Comparison of ENCODE assay signal across 8 cellular contexts in the genomic region with DNA sequence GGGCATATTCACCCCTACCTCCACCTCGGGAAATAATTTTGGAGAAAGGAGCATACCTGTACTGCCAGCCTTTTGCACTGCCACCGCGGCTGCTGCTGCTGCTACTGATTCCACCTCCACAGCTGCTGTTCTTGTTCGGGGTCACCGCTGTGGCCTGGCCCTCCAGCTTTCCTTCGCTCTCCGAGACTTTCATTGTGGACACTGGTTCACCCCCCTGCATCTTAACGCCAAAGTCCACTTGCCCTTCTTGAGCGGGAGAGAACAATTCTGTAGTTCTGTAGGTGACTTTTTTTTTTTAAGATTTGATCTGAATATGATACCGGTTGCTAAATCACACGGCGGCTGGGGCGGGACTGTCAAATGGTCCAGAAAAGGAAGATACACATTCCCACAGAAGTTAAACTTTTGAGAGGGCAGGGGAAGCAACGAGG. TPM values are rescaled to one million over a fixed set of nuclear protein-coding genes. Genes with fewer than 3 reads are reported as not detected.
DNase-seq lines count a peak whose midpoint lies in the region; ATAC-seq, FAIRE-seq and TF ChIP-seq lines count a peak whose summit lies in the region.

No MANE protein-coding gene starts in this region.

- no peaks in the 10 kb centered on the region for H3K9me3 Mint-ChIP-seq in CD4-positive, alpha-beta T cell
- no peaks in the 10 kb centered on the region for H3K9me3 Mint-ChIP-seq in stimulated activated effector memory CD8-positive, alpha-beta T cell treated with anti-CD3 and anti-CD28 coated beads, Interleukin-12 subunit alpha, Interleukin-12 subunit beta, amount 100 ng/mL, for 72 hours

- H3K27ac ChIP-seq in CD4-positive, alpha-beta T cell (ENCODE audit: low read depth, low read length), result peak overlapping the region; percentile 70
- H3K27ac ChIP-seq in angular gyrus (ENCODE audit: low read depth, low read length), result peak overlapping the region; percentile 80

- no peak for DNase-seq in CD4-positive, alpha-beta T cell
- DNase-seq in HT-29 (ENCODE audit: low spot score) (peak; percentile 55), islet precursor cell (peak; percentile 56), hippocampal formation (lab: John Stamatoyannopoulos, UW) (no peak), D721Med (ENCODE audit: insufficient read length, low spot score) (no peak)
- DNase-seq in stimulated activated effector memory CD8-positive, alpha-beta T cell treated with anti-CD3 and anti-CD28 coated beads, Interleukin-12 subunit alpha, Interleukin-12 subunit beta, amount 100 ng/mL, for 72 hours (ENCODE audit: low spot score in 2 of 2), result no peak

- peak overlapping the region; percentile 84 for H3K27ac Mint-ChIP-seq in CD4-positive, alpha-beta T cell
- peak overlapping the region; percentile 92 for H3K27ac Mint-ChIP-seq in stimulated activated effector memory CD8-positive, alpha-beta T cell treated with anti-CD3 and anti-CD28 coated beads, Interleukin-12 subunit alpha, Interleukin-12 subunit beta, amount 100 ng/mL, for 72 hours

- CTCF ChIA-PET in CD4-positive, alpha-beta T cell (lab: Charles Lee), result interaction anchor here (2.3 kb wide), 1 partner anchor 9 kb away, joined by 10 read pairs; no protein-coding TSS in a partner anchor

- H3K27me3 Mint-ChIP-seq in CD4-positive, alpha-beta T cell, result no peaks in the 10 kb centered on the region

- peaks cover 21% of the 10 kb centered on the region for H3K36me3 Mint-ChIP-seq in CD4-positive, alpha-beta T cell (ENCODE audit: low read depth)
- no peaks in the 10 kb centered on the region for H3K36me3 Mint-ChIP-seq in stimulated activated effector memory CD8-positive, alpha-beta T cell treated with anti-CD3 and anti-CD28 coated beads, Interleukin-12 subunit alpha, Interleukin-12 subunit beta, amount 100 ng/mL, for 72 hours

- POLR2A ChIA-PET in CD4-positive, alpha-beta T cell (lab: Charles Lee), result interaction anchor here (0.9 to 1.5 kb wide), 2 partner anchors 66 to 74 kb away, joined by 3 to 4 read pairs; partner anchors contain the start of gene SNX4

- H3K4me1 Mint-ChIP-seq in CD4-positive, alpha-beta T cell (ENCODE audit: low read depth), result peaks cover 46% of the 10 kb centered on the region
- peaks cover 29% of the 10 kb centered on the region for H3K4me1 Mint-ChIP-seq in stimulated activated effector memory CD8-positive, alpha-beta T cell treated with anti-CD3 and anti-CD28 coated beads, Interleukin-12 subunit alpha, Interleukin-12 subunit beta, amount 100 ng/mL, for 72 hours

- H3K9me3 ChIP-seq in CD4-positive, alpha-beta T cell (ENCODE audit: control insufficient read depth, low read length), result no peaks in the 10 kb centered on the region

- H3K4me3 Mint-ChIP-seq in CD4-positive, alpha-beta T cell, result peak overlapping the region; percentile 97
- peak overlapping the region; percentile 90 for H3K4me3 Mint-ChIP-seq in stimulated activated effector memory CD8-positive, alpha-beta T cell treated with anti-CD3 and anti-CD28 coated beads, Interleukin-12 subunit alpha, Interleukin-12 subunit beta, amount 100 ng/mL, for 72 hours

- intact Hi-C loops in CD4-positive, alpha-beta T cell (cut with DNase I, micrococcal nuclease), result loop anchor here in 1 of 2 experiments (2.0 to 10.0 kb wide), 6 partner anchors 74 to 1110 kb away; partner anchors contain the start of genes CHCHD6, HEG1, SLC41A3 and SNX4

- TF ChIP-seq CTCF in CD4-positive, alpha-beta T cell (IDR thresholded peaks at IDR 0.05), result no peak
- TF ChIP-seq CTCF in D721Med (IDR thresholded peaks at IDR 0.05; ENCODE audit: insufficient read depth, missing control alignments), result no peak

- FAIRE-seq in D721Med (lab: Jason Lieb, UNC), result no peak

- no peak for ATAC-seq in CD4-positive, alpha-beta T cell (ENCODE audit: poor library complexity)
- no peak for ATAC-seq in stimulated activated effector memory CD8-positive, alpha-beta T cell treated with anti-CD3 and anti-CD28 coated beads, Interleukin-12 subunit alpha, Interleukin-12 subunit beta, amount 100 ng/mL, for 72 hours
- ATAC-seq in GM18511 (IDR thresholded peaks at IDR 0.05; ENCODE audit: unreplicated experiment), result no peak

- H3K27me3 ChIP-seq in CD4-positive, alpha-beta T cell (ENCODE audit: control insufficient read depth, insufficient read depth, low read length), result no peaks in the 10 kb centered on the region

RNA-seq across cellular contexts. Expression of gene OSBPL11, which starts 0.7 kb away (rescaled TPM):
- 1 to 10 TPM; 3.3 to 4.1 TPM for total RNA-seq in CD4-positive, alpha-beta T cell
- 2.9 and 3.3 TPM in 2 replicates for total RNA-seq in HT-29 (2014; rRNA removed; shearing (Covaris generic))

Comparison
In these comparisons a context has a peak if more than half of its experiments do, and no peak if none do; other contexts are left out.
1. DNase-seq: peak in HT-29 (single experiment) and islet precursor cell (single experiment); none in CD4-positive, alpha-beta T cell (0 of 10), stimulated activated effector memory CD8-positive, alpha-beta T cell treated with anti-CD3 and anti-CD28 coated beads, Interleukin-12 subunit alpha, Interleukin-12 subunit beta, amount 100 ng/mL, for 72 hours (0 of 2), hippocampal formation (0 of 2) and D721Med (single experiment).